ENCODE assay signal across 1 cellular context in the genomic region with DNA sequence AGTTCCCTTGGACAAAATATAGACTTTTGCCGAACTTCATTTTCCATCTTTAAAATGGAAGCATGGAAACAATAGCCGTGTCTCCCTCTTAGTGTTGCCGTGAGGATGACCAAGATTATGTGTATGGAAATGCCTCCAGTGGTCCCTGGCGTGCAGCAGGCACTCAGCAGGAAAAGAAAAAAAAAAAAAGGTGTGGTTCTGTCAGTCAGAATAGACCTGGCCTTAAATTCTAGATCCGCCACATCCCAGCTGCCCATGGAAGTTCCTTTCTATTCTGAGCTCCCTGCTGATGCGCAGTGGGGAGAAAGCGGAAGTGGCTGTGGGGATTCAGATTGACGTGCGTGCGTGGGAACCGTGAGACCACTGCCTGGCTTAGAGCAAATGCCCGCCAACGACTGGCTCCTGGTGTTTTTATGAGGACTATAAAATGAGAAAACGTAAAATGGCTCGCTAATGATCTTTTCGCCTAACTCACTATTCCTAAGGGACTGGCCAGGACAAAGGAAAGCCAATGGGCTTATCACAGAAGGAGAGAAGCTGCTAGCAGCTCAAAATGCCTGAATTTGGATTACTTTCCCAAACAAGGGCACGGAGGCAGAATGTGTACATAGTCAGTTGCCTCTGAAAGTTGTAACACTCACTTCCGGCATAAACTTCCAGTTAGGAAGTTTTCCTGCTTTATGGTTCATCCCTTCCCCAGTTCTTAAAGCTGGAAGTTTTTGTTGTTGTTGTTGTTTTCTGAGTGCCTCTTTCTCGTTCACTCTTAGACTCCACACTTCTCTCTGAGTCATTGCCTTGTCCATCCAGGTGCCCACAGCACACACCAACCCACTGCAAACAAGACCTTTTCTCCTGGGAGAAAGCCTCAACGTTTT.
TF ChIP-seq lines count a peak whose summit lies in the region.

No MANE protein-coding gene starts in this region.

TF ChIP-seq in GM23338, 12 proteins besides CTCF, POLR2A, EP300 and RAD21:
- TF ChIP-seq STAT1 (IDR thresholded peaks at IDR 0.05; ENCODE audit: unreplicated experiment) (no peak), NANOG (IDR thresholded peaks at IDR 0.05; ENCODE audit: borderline replicate concordance) (no peak), ZNF114 (CRISPR knock-in tag; IDR thresholded peaks at IDR 0.05) (no peak), JUNB (IDR thresholded peaks at IDR 0.05; ENCODE audit: unreplicated experiment) (no peak), ETS1 (IDR thresholded peaks at IDR 0.05) (no peak)
- TF ChIP-seq, protein P1, sequence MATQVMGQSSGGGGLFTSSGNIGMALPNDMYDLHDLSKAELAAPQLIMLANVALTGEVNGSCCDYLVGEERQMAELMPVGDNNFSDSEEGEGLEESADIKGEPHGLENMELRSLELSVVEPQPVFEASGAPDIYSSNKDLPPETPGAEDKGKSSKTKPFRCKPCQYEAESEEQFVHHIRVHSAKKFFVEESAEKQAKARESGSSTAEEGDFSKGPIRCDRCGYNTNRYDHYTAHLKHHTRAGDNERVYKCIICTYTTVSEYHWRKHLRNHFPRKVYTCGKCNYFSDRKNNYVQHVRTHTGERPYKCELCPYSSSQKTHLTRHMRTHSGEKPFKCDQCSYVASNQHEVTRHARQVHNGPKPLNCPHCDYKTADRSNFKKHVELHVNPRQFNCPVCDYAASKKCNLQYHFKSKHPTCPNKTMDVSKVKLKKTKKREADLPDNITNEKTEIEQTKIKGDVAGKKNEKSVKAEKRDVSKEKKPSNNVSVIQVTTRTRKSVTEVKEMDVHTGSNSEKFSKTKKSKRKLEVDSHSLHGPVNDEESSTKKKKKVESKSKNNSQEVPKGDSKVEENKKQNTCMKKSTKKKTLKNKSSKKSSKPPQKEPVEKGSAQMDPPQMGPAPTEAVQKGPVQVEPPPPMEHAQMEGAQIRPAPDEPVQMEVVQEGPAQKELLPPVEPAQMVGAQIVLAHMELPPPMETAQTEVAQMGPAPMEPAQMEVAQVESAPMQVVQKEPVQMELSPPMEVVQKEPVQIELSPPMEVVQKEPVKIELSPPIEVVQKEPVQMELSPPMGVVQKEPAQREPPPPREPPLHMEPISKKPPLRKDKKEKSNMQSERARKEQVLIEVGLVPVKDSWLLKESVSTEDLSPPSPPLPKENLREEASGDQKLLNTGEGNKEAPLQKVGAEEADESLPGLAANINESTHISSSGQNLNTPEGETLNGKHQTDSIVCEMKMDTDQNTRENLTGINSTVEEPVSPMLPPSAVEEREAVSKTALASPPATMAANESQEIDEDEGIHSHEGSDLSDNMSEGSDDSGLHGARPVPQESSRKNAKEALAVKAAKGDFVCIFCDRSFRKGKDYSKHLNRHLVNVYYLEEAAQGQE (IDR thresholded peaks at IDR 0.05; ENCODE audit: unreplicated experiment): no peak
